Comparison of ENCODE assay signal across 23 cellular contexts in the genomic region with DNA sequence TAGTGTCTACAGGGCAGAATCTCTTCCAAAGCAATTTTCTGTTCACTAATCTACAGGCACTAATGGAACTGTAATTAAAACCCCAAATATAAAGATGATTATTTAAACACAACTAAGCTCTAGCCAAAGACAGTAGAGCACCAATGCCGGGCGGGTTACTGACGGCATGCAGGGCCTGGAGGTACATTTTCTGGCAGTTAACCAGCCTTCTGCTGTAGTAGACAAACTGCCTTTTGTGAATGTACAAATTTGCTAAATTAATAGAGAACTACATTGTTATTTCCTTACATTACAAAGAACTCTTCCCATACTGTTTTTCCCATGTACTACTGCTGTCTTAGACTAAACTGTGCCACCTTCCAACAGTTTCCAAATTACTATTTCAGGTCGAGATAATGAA.
"Had no signal": no experiment of that assay in that cellular context is flagged by ENCODE, and none has a peak within 500 bp of the region (broad histone marks: within the 10 kb centered on the region; RNA-seq: fewer than 3 reads in every experiment).

No MANE protein-coding gene starts in this region.

- H3K4me3 Mint-ChIP-seq: activated CD4-positive, alpha-beta memory T cell treated with anti-CD3 and anti-CD28 coated beads, Interleukin-2, amount 10 ng/mL, durations not matched to agents 7 days and 5 days; activated CD4-positive, alpha-beta T cell treated with anti-CD3 and anti-CD28 coated beads for 36 hours; activated CD8-positive, alpha-beta memory T cell treated with anti-CD3 and anti-CD28 coated beads, Interleukin-2, amount 10 ng/mL, durations not matched to agents 7 days and 5 days; activated T-helper 17 cell treated with anti-CD3 and anti-CD28 coated beads, Interleukin-2, amount 50 U/mL, for 72 hours; immature natural killer cell; naive thymus-derived CD4-positive, alpha-beta T cell; neural progenitor cell had no signal

- H3K4me3 ChIP-seq: gastrocnemius medialis, heart right ventricle, left ventricle myocardium inferior, neural progenitor cell, ovary, psoas muscle, skin epidermis, stomach, vagina had no signal

- H2AFZ ChIP-seq: neural progenitor cell had no signal

- H3K4me2 ChIP-seq: neural progenitor cell had no signal

- DNase-seq: activated CD4-positive, alpha-beta memory T cell treated with anti-CD3 and anti-CD28 coated beads, Interleukin-2, amount 10 ng/mL, durations not matched to agents 7 days and 5 days; activated CD4-positive, alpha-beta T cell treated with anti-CD3 and anti-CD28 coated beads for 36 hours; activated CD8-positive, alpha-beta memory T cell treated with anti-CD3 and anti-CD28 coated beads, Interleukin-2, amount 10 ng/mL, durations not matched to agents 7 days and 5 days; activated naive CD4-positive, alpha-beta T cell treated with Interleukin-2 at 50 U/mL for 16 hours; anterior cingulate cortex; brain microvascular endothelial cell; cortex of kidney; erythroblast; gastrocnemius medialis; heart right ventricle; immature natural killer cell; left ventricle myocardium inferior; mesendoderm; naive thymus-derived CD4-positive, alpha-beta T cell; ovary; psoas muscle; right cardiac atrium; stomach; trophoblast cell had no signal

- H3K9me3 Mint-ChIP-seq: activated CD4-positive, alpha-beta memory T cell treated with anti-CD3 and anti-CD28 coated beads, Interleukin-2, amount 10 ng/mL, durations not matched to agents 7 days and 5 days; activated T-helper 17 cell treated with anti-CD3 and anti-CD28 coated beads, Interleukin-2, amount 50 U/mL, for 72 hours; immature natural killer cell; naive thymus-derived CD4-positive, alpha-beta T cell; neural progenitor cell had no signal

- H3K27ac Mint-ChIP-seq: activated CD4-positive, alpha-beta memory T cell treated with anti-CD3 and anti-CD28 coated beads, Interleukin-2, amount 10 ng/mL, durations not matched to agents 7 days and 5 days; activated CD8-positive, alpha-beta memory T cell treated with anti-CD3 and anti-CD28 coated beads, Interleukin-2, amount 10 ng/mL, durations not matched to agents 7 days and 5 days; activated T-helper 17 cell treated with anti-CD3 and anti-CD28 coated beads, Interleukin-2, amount 50 U/mL, for 72 hours; neural progenitor cell had no signal

- H3K27me3 ChIP-seq: brain microvascular endothelial cell, gastrocnemius medialis, heart right ventricle, neural progenitor cell, ovary, stomach, vagina had no signal

- H3K4me1 ChIP-seq: neural progenitor cell, psoas muscle, vagina had no signal

- H3K4me1 Mint-ChIP-seq: neural progenitor cell had no signal

- H3K9me3 ChIP-seq: gastrocnemius medialis, heart right ventricle, left ventricle myocardium inferior, ovary, psoas muscle, stomach, vagina had no signal

- ATAC-seq: activated CD4-positive, alpha-beta T cell treated with anti-CD3 and anti-CD28 coated beads for 36 hours; activated CD8-positive, alpha-beta memory T cell treated with anti-CD3 and anti-CD28 coated beads, Interleukin-2, amount 10 ng/mL, durations not matched to agents 7 days and 5 days; activated T-helper 17 cell treated with anti-CD3 and anti-CD28 coated beads, Interleukin-2, amount 50 U/mL, for 72 hours; gastrocnemius medialis; heart right ventricle; naive thymus-derived CD4-positive, alpha-beta T cell; psoas muscle; right cardiac atrium had no signal

- H3K27me3 Mint-ChIP-seq: activated CD4-positive, alpha-beta memory T cell treated with anti-CD3 and anti-CD28 coated beads, Interleukin-2, amount 10 ng/mL, durations not matched to agents 7 days and 5 days; activated CD4-positive, alpha-beta T cell treated with anti-CD3 and anti-CD28 coated beads for 36 hours; activated CD8-positive, alpha-beta memory T cell treated with anti-CD3 and anti-CD28 coated beads, Interleukin-2, amount 10 ng/mL, durations not matched to agents 7 days and 5 days; activated T-helper 17 cell treated with anti-CD3 and anti-CD28 coated beads, Interleukin-2, amount 50 U/mL, for 72 hours; naive thymus-derived CD4-positive, alpha-beta T cell had no signal

- H3K27ac ChIP-seq: brain microvascular endothelial cell, gastrocnemius medialis, left ventricle myocardium inferior, neural progenitor cell, ovary, psoas muscle, vagina had no signal

- H3K36me3 ChIP-seq: ovary had no signal

- H3K9ac ChIP-seq: neural progenitor cell had no signal
